In the genomic region with DNA sequence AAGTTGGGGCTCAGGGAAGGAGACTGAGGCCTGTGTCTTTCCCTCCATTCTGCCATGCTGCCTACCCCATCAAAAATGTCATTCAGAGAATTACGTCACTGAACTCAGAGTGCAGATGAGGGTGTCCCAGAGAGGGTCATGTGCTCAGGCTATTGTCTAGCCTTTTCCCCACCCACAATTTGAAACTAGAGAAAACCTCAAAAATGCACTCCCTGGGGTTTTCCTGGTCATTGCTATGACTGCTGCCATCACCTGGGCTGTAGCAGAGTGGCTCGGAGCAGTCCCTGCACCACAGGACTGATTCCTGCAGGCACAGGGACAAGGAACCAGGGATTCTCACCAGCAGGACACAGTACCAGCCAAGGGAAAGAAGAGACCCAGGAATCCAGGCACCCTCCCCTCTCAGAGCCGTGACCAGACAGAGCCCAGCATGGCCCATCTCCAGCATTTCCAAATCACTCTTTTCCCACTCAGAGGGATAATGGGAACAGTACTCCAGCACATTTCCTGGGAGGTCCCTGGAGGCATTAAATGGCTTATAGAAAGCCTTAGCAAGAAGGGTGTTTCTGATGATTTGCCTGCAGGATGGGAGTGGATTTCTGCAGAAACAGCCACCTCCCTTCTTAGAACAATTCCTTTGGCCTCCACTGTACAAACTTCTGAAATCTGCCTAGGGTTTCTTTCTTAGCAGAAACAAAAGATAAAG, we compare ENCODE assay signal across 13 cellular contexts. TPM values are rescaled to one million over a fixed set of nuclear protein-coding genes. Genes with fewer than 3 reads are reported as not detected.
A peak's percentile ranks its signal among the peaks of the same experiment; 100 is the strongest.
DNase-seq lines count a peak whose midpoint lies in the region; ATAC-seq, FAIRE-seq and TF ChIP-seq lines count a peak whose summit lies in the region.
"Had no signal": no experiment of that assay in that cellular context is flagged by ENCODE, and none has a peak within 500 bp of the region (broad histone marks: within the 10 kb centered on the region; RNA-seq: fewer than 3 reads in every experiment).

No MANE protein-coding gene starts in this region.

- no peak for FAIRE-seq in H54 (lab: Jason Lieb, UNC)
- FAIRE-seq: colon had no signal

- no peak for TF ChIP-seq CTCF in astrocyte of the spinal cord (IDR thresholded peaks at IDR 0.05; ENCODE audit: low read depth, low read length)

- TF ChIP-seq EP300 in Ishikawa (IDR thresholded peaks at IDR 0.05; ENCODE audit: borderline replicate concordance), result peak; percentile 70; the same call in 1 of the 2 replicates

- in situ Hi-C loops in astrocyte of the spinal cord (cut with HindIII; ENCODE audit: low sequenced_read_pairs), result no loop called here

- H3K4me3 ChIP-seq in astrocyte of the spinal cord (ENCODE audit: low read depth, low read length), result no peak overlapping the region
- H3K4me3 ChIP-seq: SK-N-MC had no signal

- DNase-seq in Daoy (ENCODE audit: low read depth) (peak; percentile 56), astrocyte of the spinal cord (ENCODE audit: low read depth, low spot score) (peak; percentile 61), kidney tubule cell (ENCODE audit: low spot score) (peak; percentile 37), H54 (ENCODE audit: insufficient read length, low spot score) (no peak), middle frontal gyrus (ENCODE audit: extremely low spot score, low spot score) (no peak), HUDEP-2 (lab: John Stamatoyannopoulos, UW; ENCODE audit: unreplicated experiment in 76 of 76) (no peak)
- DNase-seq: BE2C; retina; stimulated activated naive CD8-positive, alpha-beta T cell treated with anti-CD3 and anti-CD28 coated beads, Interleukin-15, amount 100 ng/mL, for 72 hours had no signal

- no peak for TF ChIP-seq POLR2A in H54 (IDR thresholded peaks at IDR 0.05; ENCODE audit: low read depth, low read length)

- peak; percentile 40 for TF ChIP-seq RAD21 in Ishikawa (IDR thresholded peaks at IDR 0.05; ENCODE audit: low read depth)

- ATAC-seq in HG02885 (IDR thresholded peaks at IDR 0.05; ENCODE audit: poor library complexity, unreplicated experiment), result no peak
- ATAC-seq: stimulated activated naive CD8-positive, alpha-beta T cell treated with anti-CD3 and anti-CD28 coated beads, Interleukin-15, amount 100 ng/mL, for 72 hours had no signal

TF ChIP-seq in Ishikawa, 13 proteins besides CTCF, POLR2A, EP300 and RAD21:
- peak; percentile 62; the same call in 1 of the 2 replicates for TF ChIP-seq CEBPB (IDR thresholded peaks at IDR 0.05)
- TF ChIP-seq TCF12 (IDR thresholded peaks at IDR 0.05; ENCODE audit: low read depth), result peak; percentile 82
- peak; percentile 73 for TF ChIP-seq YY1 (IDR thresholded peaks at IDR 0.05; ENCODE audit: low read depth)
- TF ChIP-seq TEAD4 (IDR thresholded peaks at IDR 0.05), result peak; percentile 86
- no peak for TF ChIP-seq EGR1 (IDR thresholded peaks at IDR 0.05)
- no peak for TF ChIP-seq ZBTB7A (IDR thresholded peaks at IDR 0.05; ENCODE audit: low read depth)
- TF ChIP-seq, protein P1, sequence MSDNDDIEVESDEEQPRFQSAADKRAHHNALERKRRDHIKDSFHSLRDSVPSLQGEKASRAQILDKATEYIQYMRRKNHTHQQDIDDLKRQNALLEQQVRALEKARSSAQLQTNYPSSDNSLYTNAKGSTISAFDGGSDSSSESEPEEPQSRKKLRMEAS (IDR thresholded peaks at IDR 0.05), result peak; percentile 62
- TF ChIP-seq, protein P2, sequence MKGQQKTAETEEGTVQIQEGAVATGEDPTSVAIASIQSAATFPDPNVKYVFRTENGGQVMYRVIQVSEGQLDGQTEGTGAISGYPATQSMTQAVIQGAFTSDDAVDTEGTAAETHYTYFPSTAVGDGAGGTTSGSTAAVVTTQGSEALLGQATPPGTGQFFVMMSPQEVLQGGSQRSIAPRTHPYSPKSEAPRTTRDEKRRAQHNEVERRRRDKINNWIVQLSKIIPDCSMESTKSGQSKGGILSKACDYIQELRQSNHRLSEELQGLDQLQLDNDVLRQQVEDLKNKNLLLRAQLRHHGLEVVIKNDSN (IDR thresholded peaks at IDR 0.05), result peak; percentile 91
- TF ChIP-seq REST (IDR thresholded peaks at IDR 0.05; ENCODE audit: low read depth), result no peak

RNA-seq across cellular contexts. Expression of gene VWF, which starts 45.9 kb away (rescaled TPM):
- total RNA-seq in Daoy (2014; rRNA removed; shearing (Covaris generic)), result 0.06 TPM in 1 of 2 replicates, not detected in the other

Comparison
In these comparisons a context has a peak if more than half of its experiments do, and no peak if none do; other contexts are left out.
1. DNase-seq: peak in Daoy (single experiment), astrocyte of the spinal cord (single experiment) and kidney tubule cell (single experiment); none in H54 (single experiment), middle frontal gyrus (single experiment) and HUDEP-2 (0 of 76).